27 cellular contexts compared by ENCODE assay signal in genomic region chr6:100999034-100999597, GRCh38.
"Had no signal": no experiment of that assay in that cellular context is flagged by ENCODE, and none has a peak within 500 bp of the region (broad histone marks: within the 10 kb centered on the region; RNA-seq: fewer than 3 reads in every experiment).

No MANE protein-coding gene starts in this region.

- H3K36me3 ChIP-seq: gastroesophageal sphincter, neutrophil, stomach, thyroid gland, upper lobe of right lung, WERI-Rb-1 had no signal

- H3K4me3 ChIP-seq: gastroesophageal sphincter, skin epidermis, stomach, thyroid gland, upper lobe of right lung had no signal

- H3K27me3 ChIP-seq: gastroesophageal sphincter, neutrophil, stomach, thyroid gland, upper lobe of right lung had no signal

- H3K27ac ChIP-seq: gastroesophageal sphincter, neutrophil, skin epidermis, stomach, thyroid gland, upper lobe of right lung, WERI-Rb-1 had no signal

- H3K4me1 ChIP-seq: gastroesophageal sphincter, stomach, thyroid gland, upper lobe of right lung had no signal

- DNase-seq: activated CD4-positive, alpha-beta memory T cell treated with anti-CD3 and anti-CD28 coated beads for 36 hours; activated CD4-positive, alpha-beta T cell treated with anti-CD3 and anti-CD28 coated beads, Interleukin-2, amount 10 ng/mL, durations not matched to agents 24 days and 14 days; activated CD4-positive, CD25-positive, alpha-beta regulatory T cell treated with anti-CD3 and anti-CD28 coated beads, Interleukin-2, amount 50 U/mL, for 72 hours; activated CD8-positive, alpha-beta memory T cell treated with anti-CD3 and anti-CD28 coated beads, Interleukin-2, amount 50 U/mL, for 4 hours; activated effector memory CD4-positive, alpha-beta T cell treated with anti-CD3 and anti-CD28 coated beads, Interleukin-2, amount 50 U/mL, for 16 hours; activated naive CD4-positive, alpha-beta T cell treated with anti-CD3 and anti-CD28 coated beads for 36 hours; activated naive CD8-positive, alpha-beta T cell treated with anti-CD3 and anti-CD28 coated beads, Interleukin-2, amount 10 ng/mL, durations not matched to agents 7 days and 5 days; activated T-cell treated with anti-CD3 and anti-CD28 coated beads, Interleukin-2, amount 50 U/mL, for 1 hour; amniotic stem cell; caudate nucleus; cortex of kidney; effector memory CD8-positive, alpha-beta T cell; erythroblast; hippocampal formation; left cardiac atrium; left ventricle myocardium superior; stimulated activated CD4-positive, alpha-beta T cell treated with anti-CD3 and anti-CD28 coated beads, Interleukin-4, amount 100 ng/mL, for 4 hours; stimulated activated naive B cell treated with anti-CD40 and anti-IgM and Interleukin-4, amounts not matched to agents 10 μg/mL and 1 μg/mL and 100 μg/mL, for 72 hours; stomach; T-helper 17 cell; T1000; thyroid gland; upper lobe of right lung; WERI-Rb-1 had no signal
